ENCODE assay signal across 9 cellular contexts in the genomic region with DNA sequence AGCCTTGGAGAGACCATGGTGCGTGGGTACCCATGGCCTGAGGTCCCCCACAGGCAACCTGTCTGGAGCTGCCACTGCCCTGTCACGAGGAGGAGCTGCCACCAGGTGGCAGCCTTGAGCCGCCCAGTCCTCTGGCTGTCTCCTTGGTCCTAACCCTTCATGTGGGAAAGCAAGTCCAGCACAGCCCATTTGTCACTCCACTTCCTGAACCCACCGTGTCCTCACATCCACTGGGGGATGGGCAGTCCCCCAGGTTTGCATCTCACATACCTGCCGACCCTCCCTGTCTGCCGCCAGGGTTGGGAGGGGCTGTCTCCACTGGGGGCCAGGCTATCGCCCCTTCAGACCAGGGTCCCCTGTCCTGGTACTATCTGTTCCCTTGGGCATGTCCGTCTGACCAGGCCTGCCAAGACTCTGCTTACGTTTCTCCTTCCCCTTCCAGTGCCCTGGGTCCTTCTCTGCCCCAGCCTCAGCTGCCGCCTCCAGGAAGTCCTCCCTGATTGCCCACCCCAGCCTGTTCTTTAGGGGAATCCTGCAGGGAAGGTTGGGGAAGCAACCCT. TPM values are rescaled to one million over a fixed set of nuclear protein-coding genes. Genes with fewer than 3 reads are reported as not detected.
A peak's percentile ranks its signal among the peaks of the same experiment; 100 is the strongest.
DNase-seq lines count a peak whose midpoint lies in the region; ATAC-seq, FAIRE-seq and TF ChIP-seq lines count a peak whose summit lies in the region.
"Had no signal": no experiment of that assay in that cellular context is flagged by ENCODE, and none has a peak within 500 bp of the region (broad histone marks: within the 10 kb centered on the region; RNA-seq: fewer than 3 reads in every experiment).

No MANE protein-coding gene starts in this region.

- no peaks in the 10 kb centered on the region for H3F3A ChIP-seq in neural cell (ENCODE audit: insufficient read depth, low read length, poor library complexity, severe bottlenecking)

- peak; percentile 92 for TF ChIP-seq RAD21 in neural cell (conservative IDR thresholded peaks at IDR 0.05)

- TF ChIP-seq CTCF in fibroblast of mammary gland (conservative IDR thresholded peaks at IDR 0.05; ENCODE audit: control insufficient read depth, insufficient read depth, low read depth, low read length) (peak; percentile 94), neural cell (IDR thresholded peaks at IDR 0.05; ENCODE audit: poor library complexity, severe bottlenecking) (peak; percentile 95), thyroid gland (IDR thresholded peaks at IDR 0.05) (peak; percentile 85 to 96 (median 88))

- TF ChIP-seq POLR2A in thyroid gland (IDR thresholded peaks at IDR 0.05), result no peak

- no peaks in the 10 kb centered on the region for H3K9me3 Mint-ChIP-seq in activated T-helper 17 cell treated with anti-CD3 and anti-CD28 coated beads, Interleukin-2, amount 50 U/mL, for 72 hours

- no peaks in the 10 kb centered on the region for H3K27me3 ChIP-seq in neural cell (ENCODE audit: insufficient read depth, low read depth, low read length)
- H3K27me3 ChIP-seq in thyroid gland, result no peaks in the 10 kb centered on the region

- peak overlapping the region; percentile 6 for H3K4me3 Mint-ChIP-seq in activated T-helper 17 cell treated with anti-CD3 and anti-CD28 coated beads, Interleukin-2, amount 50 U/mL, for 72 hours

- H3K4me3 ChIP-seq in fibroblast of mammary gland (ENCODE audit: control insufficient read depth, low read depth, low read length) (no peak overlapping the region), neural cell (ENCODE audit: low read length) (no peak overlapping the region), thyroid gland (replicated peaks in 1 of 3) (no peak overlapping the region)

- H3K9me3 ChIP-seq in neural cell (ENCODE audit: low read length) (no peaks in the 10 kb centered on the region), thyroid gland (no peaks in the 10 kb centered on the region)

- H3K4me1 ChIP-seq in thyroid gland, result peaks cover 12 to 13% of the 10 kb centered on the region in 2 donors

- peaks cover 2% of the 10 kb centered on the region for H3K79me2 ChIP-seq in neural cell (replicated peaks; ENCODE audit: insufficient read depth, low read length)

- H3K36me3 ChIP-seq in neural cell (ENCODE audit: insufficient read depth, low read length) (no peaks in the 10 kb centered on the region), thyroid gland (peaks cover 9 to 12% of the 10 kb centered on the region in 2 donors)

- peaks cover 8% of the 10 kb centered on the region for H3K27me3 Mint-ChIP-seq in activated T-helper 17 cell treated with anti-CD3 and anti-CD28 coated beads, Interleukin-2, amount 50 U/mL, for 72 hours

- intact Hi-C loops in thyroid gland (cut with DNase I), result loop anchor here (5.0 to 10.0 kb wide), 2 partner anchors 127 to 245 kb away; a partner anchor contains a TSS

- no peaks in the 10 kb centered on the region for H4K20me1 ChIP-seq in neural cell (ENCODE audit: insufficient read depth)

- peak overlapping the region; percentile 2 for H3K27ac Mint-ChIP-seq in activated T-helper 17 cell treated with anti-CD3 and anti-CD28 coated beads, Interleukin-2, amount 50 U/mL, for 72 hours

- peaks cover 54% of the 10 kb centered on the region for H3K36me3 Mint-ChIP-seq in activated T-helper 17 cell treated with anti-CD3 and anti-CD28 coated beads, Interleukin-2, amount 50 U/mL, for 72 hours (ENCODE audit: low read depth)

- WGBS in thyroid gland, 2 donors, result 27 to 39% methylated on average over 7 to 8 of the region's 10 CpGs

- DNase-seq in DMS114 treated with DMSO at 0.1 percent for 48 hours (lab: John Stamatoyannopoulos, UW; ENCODE audit: unreplicated experiment), result peak; percentile 56
- DNase-seq in KG1 (lab: John Stamatoyannopoulos, UW), result peak; percentile 42
- DNase-seq in RCC 7860 (ENCODE audit: low spot score), result peak; percentile 73
- peak; percentile 84 for DNase-seq in fibroblast of mammary gland (ENCODE audit: low read depth)
- peak; percentile 79 to 82 for DNase-seq in thyroid gland

- no peaks in the 10 kb centered on the region for H3K4me1 Mint-ChIP-seq in activated T-helper 17 cell treated with anti-CD3 and anti-CD28 coated beads, Interleukin-2, amount 50 U/mL, for 72 hours

- H2AFZ ChIP-seq in neural cell (ENCODE audit: low read depth, low read length), result no peak overlapping the region

- H3K9me2 ChIP-seq in neural cell (ENCODE audit: insufficient read depth, low read length), result no peaks in the 10 kb centered on the region

- TF ChIP-seq EP300 in neural cell (conservative IDR thresholded peaks at IDR 0.05; ENCODE audit: poor library complexity, severe bottlenecking), result peak; percentile 21

- H3K4me2 ChIP-seq in neural cell (ENCODE audit: low read length), result no peak overlapping the region

- no peak overlapping the region for H3K27ac ChIP-seq in neural cell (ENCODE audit: low read length)
- H3K27ac ChIP-seq in thyroid gland, result no peak overlapping the region

- no peak overlapping the region for H3K9ac ChIP-seq in neural cell (ENCODE audit: low read length)

- peak; percentile 17 for ATAC-seq in activated T-helper 17 cell treated with anti-CD3 and anti-CD28 coated beads, Interleukin-2, amount 50 U/mL, for 72 hours (replicated peaks)
- no peak for ATAC-seq in HG03159 (IDR thresholded peaks at IDR 0.05; ENCODE audit: unreplicated experiment)

- FAIRE-seq in RCC 7860 (lab: Jason Lieb, UNC), result no peak

TF ChIP-seq in neural cell, 6 proteins besides CTCF, POLR2A, EP300 and RAD21:
- TF ChIP-seq SMC3 (conservative IDR thresholded peaks at IDR 0.05; ENCODE audit: poor library complexity) (peak; percentile 91), MXI1 (conservative IDR thresholded peaks at IDR 0.05; ENCODE audit: poor library complexity, severe bottlenecking) (peak; percentile 38), POLR2AphosphoS5 (IDR thresholded peaks at IDR 0.05) (no peak)

RNA-seq across cellular contexts. Expression of a gene that starts 4.5 kb away (rescaled TPM):
- 10 to 100 TPM; 52.9 to 85.9 TPM for total RNA-seq in activated T-helper 17 cell treated with anti-CD3 and anti-CD28 coated beads, Interleukin-2, amount 50 U/mL, for 72 hours
- 21.7 and 28.4 TPM in 2 replicates for polyA plus RNA-seq in neural cell
- polyA minus RNA-seq in neural cell, result 5.1 and 7.5 TPM in 2 replicates
- total RNA-seq in thyroid gland, result 100 to 1,000 TPM in 1 of 4 donors, 10 to 100 TPM in 3; 50.8 to 114 (median 64.6) TPM

RNA-seq across cellular contexts. Expression of a gene that starts 5.8 kb away (rescaled TPM):
- not detected for total RNA-seq in activated T-helper 17 cell treated with anti-CD3 and anti-CD28 coated beads, Interleukin-2, amount 50 U/mL, for 72 hours
- 9.8 and 10.3 TPM in 2 replicates for polyA plus RNA-seq in neural cell
- 23.4 and 24.8 TPM in 2 replicates for polyA minus RNA-seq in neural cell
- not detected for total RNA-seq in thyroid gland
- total RNA-seq: activated CD8-positive, alpha-beta memory T cell treated with anti-CD3 and anti-CD28 coated beads for 36 hours had no signal

RNA-seq across cellular contexts. Expression of a gene that starts 10.7 kb away (rescaled TPM):
- 100 to 1,000 TPM; 150 to 172 TPM for total RNA-seq in activated T-helper 17 cell treated with anti-CD3 and anti-CD28 coated beads, Interleukin-2, amount 50 U/mL, for 72 hours
- 1,663 and 1,665 TPM in 2 replicates for polyA plus RNA-seq in neural cell
- 542 and 651 TPM in 2 replicates for polyA minus RNA-seq in neural cell
- 1,000 to 10,000 TPM in 2 of 4 donors, 100 to 1,000 TPM in 2; 679 to 1,194 (median 893) TPM for total RNA-seq in thyroid gland

RNA-seq across cellular contexts. Expression of a gene that starts 31.5 kb away (rescaled TPM):
- 10 to 100 TPM; 51.4 to 56.8 TPM for total RNA-seq in activated T-helper 17 cell treated with anti-CD3 and anti-CD28 coated beads, Interleukin-2, amount 50 U/mL, for 72 hours
- 24.8 and 28.3 TPM in 2 replicates for polyA plus RNA-seq in neural cell
- polyA minus RNA-seq in neural cell, result 56.4 and 57.9 TPM in 2 replicates
- 10 to 100 TPM; 16.2 to 89.2 (median 17.9) TPM for total RNA-seq in thyroid gland

RNA-seq across cellular contexts. Expression of a gene that starts 38.3 kb away (rescaled TPM):
- total RNA-seq in activated T-helper 17 cell treated with anti-CD3 and anti-CD28 coated beads, Interleukin-2, amount 50 U/mL, for 72 hours, result 100 to 1,000 TPM; 148 to 210 TPM
- polyA plus RNA-seq in neural cell, result 22.8 and 47.8 TPM in 2 replicates
- 9.0 and 13.3 TPM in 2 replicates for polyA minus RNA-seq in neural cell
- total RNA-seq in thyroid gland, result 100 to 1,000 TPM in 1 of 4 donors, 10 to 100 TPM in 3; 39.2 to 182 (median 83.0) TPM
